In the genomic region with DNA sequence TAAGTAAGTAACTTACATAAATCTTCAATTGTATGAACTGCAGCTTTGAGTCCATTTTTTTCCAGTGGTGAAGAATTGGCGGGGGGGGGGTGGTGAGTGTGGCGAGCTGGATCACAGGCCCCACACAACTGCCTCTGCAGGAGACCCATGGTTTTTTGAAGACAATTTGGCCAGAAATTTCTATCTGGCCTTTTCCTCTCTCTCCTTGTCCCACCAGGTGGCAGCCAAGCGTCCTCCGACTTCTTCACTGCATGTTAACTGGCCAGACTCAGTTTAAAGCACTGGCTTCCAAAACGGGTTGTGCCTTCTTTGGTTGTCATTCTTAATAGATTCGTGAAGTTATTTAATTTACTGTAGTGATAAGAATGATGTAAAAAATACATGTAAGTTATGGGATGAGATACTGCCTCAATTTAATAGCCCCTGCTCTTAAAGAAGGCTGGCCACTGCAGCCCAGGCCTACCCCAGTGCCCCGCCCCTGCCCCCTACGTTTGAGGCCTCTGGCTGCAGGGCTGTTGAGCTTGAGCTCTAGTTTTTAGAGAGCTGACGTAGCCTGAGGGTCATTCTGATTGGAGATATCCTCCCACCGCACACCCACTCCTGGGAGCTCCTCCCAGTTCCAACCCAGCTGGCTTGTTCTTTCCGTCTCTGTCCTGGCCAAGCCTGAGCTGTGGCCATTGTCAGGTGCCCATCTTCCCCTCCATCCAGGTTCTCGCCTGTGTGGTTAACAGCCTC, we compare ENCODE assay signal across 9 cellular contexts. TPM values are rescaled to one million over a fixed set of nuclear protein-coding genes. Genes with fewer than 3 reads are reported as not detected.
DNase-seq lines count a peak whose midpoint lies in the region; ATAC-seq and TF ChIP-seq lines count a peak whose summit lies in the region.
"Had no signal": no experiment of that assay in that cellular context is flagged by ENCODE, and none has a peak within 500 bp of the region (broad histone marks: within the 10 kb centered on the region; RNA-seq: fewer than 3 reads in every experiment).

No MANE protein-coding gene starts in this region.

- ATAC-seq in aorta (ENCODE audit: low FRiP score) (no peak), HG02642 (IDR thresholded peaks at IDR 0.05; ENCODE audit: poor library complexity, unreplicated experiment) (no peak)

- intact Hi-C loops in aorta (cut with DNase I), result loop anchor here in 1 of 2 donors (5.0 to 10.0 kb wide), 2 partner anchors 34 to 873 kb away; a partner anchor contains a TSS

- no peaks in the 10 kb centered on the region for H3K27me3 ChIP-seq in brain microvascular endothelial cell (replicated peaks)
- no peaks in the 10 kb centered on the region for H3K27me3 ChIP-seq in liver (ENCODE audit: control insufficient read depth in 4 of 4, insufficient read depth in 4 of 4, low read length in 3 of 4)
- no peaks in the 10 kb centered on the region for H3K27me3 ChIP-seq in aorta (ENCODE audit: control insufficient read depth in 1 of 2, insufficient read depth in 2 of 2, low read length in 1 of 2)

- H3K4me1 ChIP-seq in liver (ENCODE audit: control insufficient read depth in 4 of 4, insufficient read depth in 4 of 4, low read length in 3 of 4), result peaks cover 0 to 13% (median 3%) of the 10 kb centered on the region in 4 donors
- H3K4me1 ChIP-seq in aorta (ENCODE audit: control insufficient read depth in 1 of 2, insufficient read depth in 2 of 2, low read length in 2 of 2), result no peaks in the 10 kb centered on the region

- in situ Hi-C loops in G401 (cut with HindIII; ENCODE audit: low sequenced_read_pairs) (no loop called here), brain microvascular endothelial cell (cut with HindIII; ENCODE audit: low pct_ligation_motif_present, low sequenced_read_pairs) (no loop called here)

- peaks cover 13% of the 10 kb centered on the region for H3K36me3 ChIP-seq in brain microvascular endothelial cell (replicated peaks)
- H3K36me3 ChIP-seq in liver (ENCODE audit: control insufficient read depth in 4 of 4, insufficient read depth in 3 of 4, low read depth in 1 of 4, low read length in 3 of 4), result peaks cover 7 to 65% (median 39%) of the 10 kb centered on the region in 4 donors
- H3K36me3 ChIP-seq in aorta (ENCODE audit: control insufficient read depth in 1 of 2, insufficient read depth in 2 of 2, low read length in 1 of 2), result peaks cover 14 to 19% of the 10 kb centered on the region in 2 donors

- WGBS in liver, result 79% methylated on average over 12 of the region's 12 CpGs
- 29 to 40% methylated on average over 12 of the region's 12 CpGs for WGBS in aorta, 2 donors

- H3K4me3 ChIP-seq in LNCaP clone FGC (ENCODE audit: low read depth, low read length) (no peak overlapping the region), brain microvascular endothelial cell (ENCODE audit: low read depth, low read length) (no peak overlapping the region), liver (ENCODE audit: low read depth in 1 of 3, low read length in 3 of 3) (no peak overlapping the region), aorta (ENCODE audit: low read length in 2 of 2) (no peak overlapping the region)

- DNase-seq in G401 (ENCODE audit: low spot score), result peak; percentile 73
- DNase-seq in LNCaP clone FGC (ENCODE audit: low read depth), result peak; percentile 41
- peak; percentile 48 for DNase-seq in brain microvascular endothelial cell
- no peak for DNase-seq in GOT3 (lab: John Stamatoyannopoulos, UW)
- DNase-seq in stimulated activated CD8-positive, alpha-beta memory T cell treated with anti-CD3 and anti-CD28 coated beads, Interleukin-4, amount 100 ng/mL, for 48 hours, result no peak
- no peak for DNase-seq in aorta
- DNase-seq: activated B cell treated with CpG ODN at 0.5 μM for 24 hours had no signal

- TF ChIP-seq RAD21 in liver (IDR thresholded peaks at IDR 0.05), result peak; percentile 35 to 65

- H3K9me3 ChIP-seq in liver (ENCODE audit: control insufficient read depth in 4 of 4, low read length in 3 of 4), result no peaks in the 10 kb centered on the region
- H3K9me3 ChIP-seq in aorta (ENCODE audit: control insufficient read depth, low read length), result no peaks in the 10 kb centered on the region

- TF ChIP-seq CTCF in LNCaP clone FGC (IDR thresholded peaks at IDR 0.05; ENCODE audit: control insufficient read depth, extremely low read depth, insufficient read depth), result peak; percentile 72
- peak; percentile 84 for TF ChIP-seq CTCF in brain microvascular endothelial cell (IDR thresholded peaks at IDR 0.05; ENCODE audit: low read depth, low read length, missing control alignments)
- TF ChIP-seq CTCF in liver (IDR thresholded peaks at IDR 0.05; ENCODE audit: low read depth, low read length, missing input control), result peak; percentile 26

- H3K9ac ChIP-seq in liver (ENCODE audit: low read depth in 1 of 2, low read length in 2 of 2), result no peak overlapping the region

- no peak overlapping the region for H3K27ac ChIP-seq in brain microvascular endothelial cell
- no peak overlapping the region for H3K27ac ChIP-seq in liver (ENCODE audit: low read depth in 1 of 2, low read length in 2 of 2)
- no peak overlapping the region for H3K27ac ChIP-seq in aorta (ENCODE audit: low read depth in 1 of 2, low read length in 2 of 2)

TF ChIP-seq in liver, 16 proteins besides CTCF, POLR2A, EP300 and RAD21:
- TF ChIP-seq JUND (IDR thresholded peaks at IDR 0.05) (no peak), FOXA2 (IDR thresholded peaks at IDR 0.05) (no peak), FOXA1 (IDR thresholded peaks at IDR 0.05) (no peak), TAF1 (conservative IDR thresholded peaks at IDR 0.05) (no peak), HNF4A (conservative IDR thresholded peaks at IDR 0.05) (no peak), YY1 (IDR thresholded peaks at IDR 0.05) (no peak), HNF4G (IDR thresholded peaks at IDR 0.05) (no peak)
- TF ChIP-seq, protein P1, sequence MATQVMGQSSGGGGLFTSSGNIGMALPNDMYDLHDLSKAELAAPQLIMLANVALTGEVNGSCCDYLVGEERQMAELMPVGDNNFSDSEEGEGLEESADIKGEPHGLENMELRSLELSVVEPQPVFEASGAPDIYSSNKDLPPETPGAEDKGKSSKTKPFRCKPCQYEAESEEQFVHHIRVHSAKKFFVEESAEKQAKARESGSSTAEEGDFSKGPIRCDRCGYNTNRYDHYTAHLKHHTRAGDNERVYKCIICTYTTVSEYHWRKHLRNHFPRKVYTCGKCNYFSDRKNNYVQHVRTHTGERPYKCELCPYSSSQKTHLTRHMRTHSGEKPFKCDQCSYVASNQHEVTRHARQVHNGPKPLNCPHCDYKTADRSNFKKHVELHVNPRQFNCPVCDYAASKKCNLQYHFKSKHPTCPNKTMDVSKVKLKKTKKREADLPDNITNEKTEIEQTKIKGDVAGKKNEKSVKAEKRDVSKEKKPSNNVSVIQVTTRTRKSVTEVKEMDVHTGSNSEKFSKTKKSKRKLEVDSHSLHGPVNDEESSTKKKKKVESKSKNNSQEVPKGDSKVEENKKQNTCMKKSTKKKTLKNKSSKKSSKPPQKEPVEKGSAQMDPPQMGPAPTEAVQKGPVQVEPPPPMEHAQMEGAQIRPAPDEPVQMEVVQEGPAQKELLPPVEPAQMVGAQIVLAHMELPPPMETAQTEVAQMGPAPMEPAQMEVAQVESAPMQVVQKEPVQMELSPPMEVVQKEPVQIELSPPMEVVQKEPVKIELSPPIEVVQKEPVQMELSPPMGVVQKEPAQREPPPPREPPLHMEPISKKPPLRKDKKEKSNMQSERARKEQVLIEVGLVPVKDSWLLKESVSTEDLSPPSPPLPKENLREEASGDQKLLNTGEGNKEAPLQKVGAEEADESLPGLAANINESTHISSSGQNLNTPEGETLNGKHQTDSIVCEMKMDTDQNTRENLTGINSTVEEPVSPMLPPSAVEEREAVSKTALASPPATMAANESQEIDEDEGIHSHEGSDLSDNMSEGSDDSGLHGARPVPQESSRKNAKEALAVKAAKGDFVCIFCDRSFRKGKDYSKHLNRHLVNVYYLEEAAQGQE (IDR thresholded peaks at IDR 0.05), result no peak
- TF ChIP-seq, protein P2, sequence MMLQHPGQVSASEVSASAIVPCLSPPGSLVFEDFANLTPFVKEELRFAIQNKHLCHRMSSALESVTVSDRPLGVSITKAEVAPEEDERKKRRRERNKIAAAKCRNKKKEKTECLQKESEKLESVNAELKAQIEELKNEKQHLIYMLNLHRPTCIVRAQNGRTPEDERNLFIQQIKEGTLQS (IDR thresholded peaks at IDR 0.05), result no peak

RNA-seq across cellular contexts. Expression of a gene that starts 36.4 kb away (rescaled TPM):
- 5.4 and 5.7 TPM in 2 replicates for total RNA-seq in G401 (2014; rRNA removed; shearing (Covaris generic))
- 10 to 100 TPM; 36.4 to 58.5 TPM for total RNA-seq in liver
- polyA plus RNA-seq in liver, result 10 to 100 TPM; 31.3 to 43.1 TPM
- 10 to 100 TPM; 62.4 to 68.9 TPM for total RNA-seq in aorta
- 10 to 100 TPM; 18.9 to 46.9 TPM for polyA plus RNA-seq in aorta

Comparison
In these comparisons a context has a peak if more than half of its experiments do, and no peak if none do; other contexts are left out.
1. DNase-seq: peak in G401 (single experiment), LNCaP clone FGC (single experiment) and brain microvascular endothelial cell (single experiment); none in GOT3 (single experiment), stimulated activated CD8-positive, alpha-beta memory T cell treated with anti-CD3 and anti-CD28 coated beads, Interleukin-4, amount 100 ng/mL, for 48 hours (single experiment) and aorta (0 of 2).
2. CTCF ChIP-seq: peak in every context shown above with its lines; median percentile 84 in brain microvascular endothelial cell; 72 in LNCaP clone FGC; 26 in liver.